9 cellular contexts compared by ENCODE assay signal in genomic region chr11:72720047-72720446, GRCh38. TPM values are rescaled to one million over a fixed set of nuclear protein-coding genes. Genes with fewer than 3 reads are reported as not detected.
DNase-seq lines count a peak whose midpoint lies in the region; ATAC-seq and TF ChIP-seq lines count a peak whose summit lies in the region.
"Had no signal": no experiment of that assay in that cellular context is flagged by ENCODE, and none has a peak within 500 bp of the region (broad histone marks: within the 10 kb centered on the region; RNA-seq: fewer than 3 reads in every experiment).

No MANE protein-coding gene starts in this region.

- peak overlapping the region; percentile 21 for H3K4me3 ChIP-seq in GM12875 (ENCODE audit: low read depth, low read length)
- H3K4me3 ChIP-seq in foreskin fibroblast (ENCODE audit: low read depth in 1 of 2, low read length in 2 of 2), result peak overlapping the region; percentile 64
- H3K4me3 ChIP-seq in gastrocnemius medialis, result peak overlapping the region; percentile 58 to 75 (median 70)

- H3K4me1 Mint-ChIP-seq in T-helper 17 cell, result peaks cover 44% of the 10 kb centered on the region

- in situ Hi-C loops in gastrocnemius medialis (cut with MboI; ENCODE audit: low sequenced_read_pairs in 4 of 4), result loop anchor here in 3 of 4 donors (5.0 to 25.0 kb wide), 4 partner anchors 65 to 467 kb away; partner anchors contain the start of gene STARD10 (in 1 of the 3)

- TF ChIP-seq CTCF in GM12875 (IDR thresholded peaks at IDR 0.05; ENCODE audit: borderline replicate concordance, insufficient read depth, low read depth, low read length), result no peak
- no peak for TF ChIP-seq CTCF in foreskin fibroblast (IDR thresholded peaks at IDR 0.05; ENCODE audit: low read depth, low read length)
- no peak for TF ChIP-seq CTCF in gastrocnemius medialis (IDR thresholded peaks at IDR 0.05 in 4 of 5, conservative IDR thresholded peaks at IDR 0.05 in 1 of 5)

- ATAC-seq in T-helper 17 cell, result no peak
- no peak for ATAC-seq in gastrocnemius medialis

- intact Hi-C loops in gastrocnemius medialis (cut with DNase I; ENCODE audit: low total_unique reads), result no loop called here

- peak overlapping the region; percentile 98 for H3K4me3 Mint-ChIP-seq in T-helper 17 cell

- no peaks in the 10 kb centered on the region for H3K27me3 Mint-ChIP-seq in T-helper 17 cell

- H3K27ac ChIP-seq in gastrocnemius medialis, result peak overlapping the region; percentile 88 to 97 (median 90)

- TF ChIP-seq POLR2A in gastrocnemius medialis (IDR thresholded peaks at IDR 0.05) (no peak), erythroblast (IDR thresholded peaks at IDR 0.05; ENCODE audit: low read length) (no peak)

- peak overlapping the region; percentile 100 for H3K27ac Mint-ChIP-seq in T-helper 17 cell

- no peaks in the 10 kb centered on the region for H3K36me3 ChIP-seq in gastrocnemius medialis

- H3K9me3 ChIP-seq in T-helper 17 cell (ENCODE audit: control insufficient read depth, low read length, poor library complexity, severe bottlenecking) (no peaks in the 10 kb centered on the region), gastrocnemius medialis (no peaks in the 10 kb centered on the region)

- peaks cover 57 to 65% of the 10 kb centered on the region in 2 donors for H3K4me1 ChIP-seq in gastrocnemius medialis

- no peaks in the 10 kb centered on the region for H3K27me3 ChIP-seq in gastrocnemius medialis

- peaks cover 5% of the 10 kb centered on the region for H3K36me3 Mint-ChIP-seq in T-helper 17 cell (ENCODE audit: low read depth)

- DNase-seq in T-helper 17 cell (no peak), foreskin fibroblast (no peak), gastrocnemius medialis (no peak), germinal center (ENCODE audit: low spot score) (no peak), NCI-H2081 treated with DMSO at 0.1 percent for 48 hours (lab: John Stamatoyannopoulos, UW) (no peak), erythroblast (lab: John Stamatoyannopoulos, UW) (no peak)
- no peak for DNase-seq in activated effector memory CD4-positive, alpha-beta T cell treated with Interleukin-2 at 50 U/mL for 16 hours
- DNase-seq: T1000 had no signal

RNA-seq across cellular contexts. Expression of gene ARAP1, which starts 32.2 kb away (rescaled TPM):
- 100 to 1,000 TPM in 1 of 2 donors, 10 to 100 TPM in 1; 93.3 to 108 TPM for total RNA-seq in T-helper 17 cell
- 10 to 100 TPM; 18.3 to 52.0 (median 26.0) TPM for total RNA-seq in gastrocnemius medialis

RNA-seq across cellular contexts. Expression of gene PDE2A, which starts 45.8 kb away (rescaled TPM):
- total RNA-seq in T-helper 17 cell, result 1 to 10 TPM; 2.7 to 4.9 TPM
- 10 to 100 TPM; 13.4 to 26.6 (median 21.9) TPM for total RNA-seq in gastrocnemius medialis
